In genomic region chr2:159615936-159616733, GRCh38 we compare ENCODE assay signal across 8 cellular contexts. TPM values are rescaled to one million over a fixed set of nuclear protein-coding genes. Genes with fewer than 3 reads are reported as not detected.
DNase-seq lines count a peak whose midpoint lies in the region; ATAC-seq and TF ChIP-seq lines count a peak whose summit lies in the region.

Gene BAZ2B, minus strand, starts transcription at chr2:159616548. Its CDS starts 137,829 bp downstream, at chr2:159478719.

- H3K27me3 ChIP-seq in HUES48 (ENCODE audit: control insufficient read depth, insufficient read depth, low read length) (no peaks in the 10 kb centered on the region), Panc1 (ENCODE audit: control insufficient read depth, insufficient read depth, low read length) (no peaks in the 10 kb centered on the region), ascending aorta (no peaks in the 10 kb centered on the region), heart right ventricle (no peaks in the 10 kb centered on the region)

- DNase-seq in Daoy (ENCODE audit: low read depth), result peak; percentile 72
- DNase-seq in Panc1 (ENCODE audit: low read depth, low spot score), result no peak
- DNase-seq in ascending aorta (ENCODE audit: low spot score in 2 of 2), result peak in 1 of 2 donors; percentile 68
- peak; percentile 57 to 61 for DNase-seq in heart right ventricle
- DNase-seq in omental fat pad (ENCODE audit: low spot score), result no peak
- DNase-seq in NCI-H1048 (lab: John Stamatoyannopoulos, UW), result no peak

- WGBS in heart right ventricle, 2 donors, result 0% methylated on average over 28 to 35 of the region's 35 CpGs

- H3K4me3 ChIP-seq in HUES48 (ENCODE audit: low read depth, low read length) (peak within 1 kb of the TSS; percentile 89), Panc1 (ENCODE audit: low read depth in 2 of 2, low read length in 2 of 2) (peak within 1 kb of the TSS; percentile 81 to 86), ascending aorta (peak within 1 kb of the TSS; percentile 77 to 81), heart right ventricle (peak within 1 kb of the TSS; percentile 57 to 81 (median 74))

- in situ Hi-C loops in Panc1 (cut with HindIII; ENCODE audit: low pct_unique_long_range_greater_than_20kb, low sequenced_read_pairs), result loop anchor here (25.0 kb wide), 1 partner anchor 96 kb away; the partner anchor contains the start of gene MARCHF7

- ATAC-seq in GM21515 (IDR thresholded peaks at IDR 0.05; ENCODE audit: unreplicated experiment) (peak; percentile 53), Panc1 (peak; percentile 78), heart right ventricle (peak; percentile 56 to 84 (median 68)), omental fat pad (ENCODE audit: low FRiP score) (peak; percentile 43)

- H3K36me3 ChIP-seq in HUES48 (ENCODE audit: control insufficient read depth, insufficient read depth, low read length), result no peaks in the 10 kb centered on the region
- H3K36me3 ChIP-seq in Panc1 (ENCODE audit: control insufficient read depth, insufficient read depth, low read length), result no peaks in the 10 kb centered on the region
- H3K36me3 ChIP-seq in ascending aorta, result no peaks in the 10 kb centered on the region
- H3K36me3 ChIP-seq in heart right ventricle, result no peaks in the 10 kb centered on the region

- intact Hi-C loops in Panc1 (cut with micrococcal nuclease; ENCODE audit: unreplicated experiment), result loop anchor here (5.0 kb wide), 1 partner anchor 96 kb away; the partner anchor contains the start of gene MARCHF7
- intact Hi-C loops in ascending aorta (cut with DNase I), result loop anchor here (1.0 to 10.0 kb wide), 7 partner anchors 96 to 879 kb away; partner anchors contain the start of genes CD302, MARCHF7, RBMS1 and TANC1
- intact Hi-C loops in heart right ventricle (cut with DNase I), result loop anchor here in 5 of 10 donors (2.0 to 10.0 kb wide), 7 partner anchors 95 to 189 kb away; partner anchors contain the start of gene MARCHF7 (in 4 of the 5)

- BruUV-seq in Panc1 (replicated peaks; lab: Mats Ljungman, UMichigan), result no TSS peak

- peak within 1 kb of the TSS; percentile 100 for H3K27ac ChIP-seq in HUES48 (ENCODE audit: low read depth, low read length)
- H3K27ac ChIP-seq in Panc1 (ENCODE audit: low read length), result peak within 1 kb of the TSS; percentile 100
- H3K27ac ChIP-seq in ascending aorta, result peak within 1 kb of the TSS; percentile 94 to 97
- peak within 1 kb of the TSS; percentile 94 to 100 (median 98) for H3K27ac ChIP-seq in heart right ventricle

- H3K4me1 ChIP-seq in HUES48 (ENCODE audit: control insufficient read depth, insufficient read depth, low read length) (peaks cover 50% of the 10 kb centered on the region), Panc1 (ENCODE audit: control insufficient read depth, insufficient read depth, low read length) (peaks cover 24% of the 10 kb centered on the region; the same call in 1 of the 2 replicates), ascending aorta (peaks cover 2 to 10% of the 10 kb centered on the region in 2 donors), heart right ventricle (peaks cover 0 to 58% (median 39%) of the 10 kb centered on the region in 9 donors)

- H3K9me3 ChIP-seq in HUES48 (ENCODE audit: control insufficient read depth, insufficient read depth, low read length) (no peaks in the 10 kb centered on the region), Panc1 (ENCODE audit: control insufficient read depth, insufficient read depth, low read depth, low read length) (no peaks in the 10 kb centered on the region), ascending aorta (no peaks in the 10 kb centered on the region), heart right ventricle (no peaks in the 10 kb centered on the region)

- POLR2A ChIA-PET in Panc1 (lab: Charles Lee), result interaction anchor here (0.6 to 1.3 kb wide), 4 partner anchors 34 to 98 kb away, joined by 4 to 12 read pairs (median 8); partner anchors contain the start of gene MARCHF7

- TF ChIP-seq CTCF in Panc1 (IDR thresholded peaks at IDR 0.05) (no peak), ascending aorta (IDR thresholded peaks at IDR 0.05) (no peak), heart right ventricle (IDR thresholded peaks at IDR 0.05) (no peak), omental fat pad (IDR thresholded peaks at IDR 0.05) (no peak)

- peak within 1 kb of the TSS; percentile 98 for H3K9ac ChIP-seq in HUES48 (ENCODE audit: low read depth, low read length)

- CTCF ChIA-PET in Panc1 (lab: Charles Lee), result interaction anchor here (0.5 to 0.6 kb wide), 3 partner anchors 76 to 872 kb away, joined by 7 to 9 read pairs (median 9); no protein-coding TSS in a partner anchor

RNA-seq across cellular contexts. Expression of gene BAZ2B, which starts in this region (rescaled TPM):
- 21.5 and 36.1 TPM in 2 replicates for total RNA-seq in Daoy (2014; rRNA removed; shearing (Covaris generic))
- 38.6 TPM for total RNA-seq in Panc1 (2021; ENCODE audit: unreplicated experiment)
- 15.3 TPM for polyA plus RNA-seq in Panc1 (2012; ENCODE audit: insufficient read length)
- 30.8 TPM for total RNA-seq in ascending aorta
- total RNA-seq in heart right ventricle, result 10 to 100 TPM; 30.8 to 57.2 (median 45.5) TPM
- 10 to 100 TPM in 1 of 2 donors, 1 to 10 TPM in 1; 6.8 to 39.6 TPM for polyA plus RNA-seq in heart right ventricle
- total RNA-seq in omental fat pad, result 100 to 1,000 TPM in 1 of 4 donors, 10 to 100 TPM in 3; 47.3 to 147 (median 88.9) TPM

Comparison
In these comparisons a context has a peak if more than half of its experiments do, and no peak if none do; other contexts are left out.
1. DNase-seq: peak in Daoy (single experiment) and heart right ventricle (2 of 2); none in Panc1 (single experiment), omental fat pad (single experiment) and NCI-H1048 (single experiment).
2. Peak in every context shown above with its lines, with median percentiles within 50 percentile points of each other: ATAC-seq, H3K27ac ChIP-seq and H3K4me3 ChIP-seq.